8 cellular contexts compared by ENCODE assay signal in the genomic region with DNA sequence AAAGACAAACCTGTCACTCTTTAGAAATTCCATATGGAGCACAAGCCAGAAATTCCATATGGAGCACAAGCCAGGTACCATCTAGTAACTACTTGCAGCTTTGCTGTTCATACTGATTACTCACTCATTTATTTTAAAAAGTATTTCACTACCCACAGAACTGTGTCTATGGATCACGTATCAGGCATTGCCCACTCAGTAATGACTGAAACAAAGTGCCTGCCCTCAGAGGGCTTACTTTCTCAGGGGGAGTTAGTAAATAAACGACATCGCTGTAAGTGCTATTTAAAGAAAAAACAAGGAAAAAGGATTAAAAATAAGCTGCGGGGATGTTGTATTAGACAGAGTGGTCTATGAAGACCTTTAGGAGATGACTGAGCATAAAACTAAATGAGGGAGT.
"Had no signal": no experiment of that assay in that cellular context is flagged by ENCODE, and none has a peak within 500 bp of the region (broad histone marks: within the 10 kb centered on the region; RNA-seq: fewer than 3 reads in every experiment).

No MANE protein-coding gene starts in this region.

- H3K4me3 ChIP-seq: GM23338 had no signal

- H3K4me3 Mint-ChIP-seq: GM23338, H9 had no signal

- H3K9ac ChIP-seq: KMS-11 had no signal

- FAIRE-seq: H1, H54, HepG2 had no signal

- H2AFZ ChIP-seq: GM23338 had no signal

- DNase-seq: H9, HCEC 1CT, KBM-7 had no signal

- H3K27ac ChIP-seq: KMS-11 had no signal

- H3K4me2 ChIP-seq: GM23338, KMS-11 had no signal

- H3K4me1 Mint-ChIP-seq: GM23338, H9 had no signal

- ATAC-seq: GM23338, HepG2 had no signal

- H3K27ac Mint-ChIP-seq: GM23338 had no signal

- H3K9me3 Mint-ChIP-seq: GM23338, H9 had no signal
